ENCODE assay signal across 20 cellular contexts in genomic region chr11:134598368-134598767, GRCh38.
DNase-seq lines count a peak whose midpoint lies in the region; TF ChIP-seq lines count a peak whose summit lies in the region.
"Had no signal": no experiment of that assay in that cellular context is flagged by ENCODE, and none has a peak within 500 bp of the region (broad histone marks: within the 10 kb centered on the region; RNA-seq: fewer than 3 reads in every experiment).

No MANE protein-coding gene starts in this region.

- intact Hi-C loops in colonic mucosa (cut with DNase I) = no loop called here

- H3K4me3 ChIP-seq in colonic mucosa (no peak overlapping the region), Karpas-422 (ENCODE audit: low read length) (no peak overlapping the region)
- H3K4me3 ChIP-seq: GM23248, HAP-1, K562, PC-9 had no signal

- no peaks in the 10 kb centered on the region for H3K79me2 ChIP-seq in H9 (ENCODE audit: insufficient read depth, low read length)
- H3K79me2 ChIP-seq in Karpas-422 (ENCODE audit: low read length) = no peaks in the 10 kb centered on the region

- no peaks in the 10 kb centered on the region for H3K27me3 ChIP-seq in H9 (ENCODE audit: insufficient read depth, low read length)
- H3K27me3 ChIP-seq in colonic mucosa = no peaks in the 10 kb centered on the region
- no peaks in the 10 kb centered on the region for H3K27me3 ChIP-seq in Karpas-422 (ENCODE audit: low read length)

- H3K23me2 ChIP-seq in H9 (ENCODE audit: insufficient read length, low read depth, low read length, poor library complexity, severe bottlenecking) = no peaks in the 10 kb centered on the region

- H3K4me1 Mint-ChIP-seq in H9 = peaks cover 3% of the 10 kb centered on the region in 2 experiments

- H2BK20ac ChIP-seq in H9 (ENCODE audit: low read depth, low read length, poor library complexity, severe bottlenecking) = no peak overlapping the region

- H3K14ac ChIP-seq in H9 (ENCODE audit: insufficient read depth, low read length) = no peak overlapping the region

- H3K9me3 ChIP-seq in H9 (ENCODE audit: control insufficient read depth, low read depth, low read length) (no peaks in the 10 kb centered on the region), colonic mucosa (no peaks in the 10 kb centered on the region), Karpas-422 (ENCODE audit: low read length) (no peaks in the 10 kb centered on the region)
- H3K9me3 ChIP-seq: HAP-1 had no signal

- no peak overlapping the region for H2BK12ac ChIP-seq in H9 (ENCODE audit: insufficient read length, low read depth, low read length)

- no peak overlapping the region for H3K23ac ChIP-seq in H9 (ENCODE audit: insufficient read length, low read depth, low read length)

- no peaks in the 10 kb centered on the region; a peak in 1 of 7 replicates for H3K36me3 Mint-ChIP-seq in H9 (ENCODE audit: insufficient read depth in 1 of 3, low read depth in 3 of 3)

- no peak overlapping the region for H3T11ph ChIP-seq in H9 (ENCODE audit: low read length)

- H3K4me1 ChIP-seq in H9 (ENCODE audit: insufficient read depth, low read length) (no peaks in the 10 kb centered on the region), colonic mucosa (no peaks in the 10 kb centered on the region), Karpas-422 (ENCODE audit: low read length) (no peaks in the 10 kb centered on the region)
- H3K4me1 ChIP-seq: HAP-1 had no signal

- no peak overlapping the region for H3K18ac ChIP-seq in H9 (ENCODE audit: insufficient read length, low read depth, low read length)

- H3K27ac ChIP-seq in H9 (ENCODE audit: insufficient read length, low read depth, low read length) = no peak overlapping the region
- no peak overlapping the region for H3K27ac ChIP-seq in colonic mucosa
- no peak overlapping the region for H3K27ac ChIP-seq in Karpas-422 (ENCODE audit: low read length)
- H3K27ac ChIP-seq: GM23248, PC-9 had no signal

- no peak overlapping the region for H4K91ac ChIP-seq in H9 (ENCODE audit: insufficient read length, low read depth, low read length)

- H2AFZ ChIP-seq in H9 (ENCODE audit: low read length) = no peak overlapping the region
- no peak overlapping the region for H2AFZ ChIP-seq in Karpas-422 (ENCODE audit: low read length)
- H2AFZ ChIP-seq: GM23248, PC-9 had no signal

- no peak overlapping the region for H4K5ac ChIP-seq in H9 (ENCODE audit: insufficient read length, low read depth, low read length)

- no peak overlapping the region for H3K56ac ChIP-seq in H9 (ENCODE audit: insufficient read length, low read depth, low read length)

- no peaks in the 10 kb centered on the region for H3K9me3 Mint-ChIP-seq in H9

- H2BK5ac ChIP-seq in H9 (ENCODE audit: insufficient read length, low read length) = no peak overlapping the region

- H4K8ac ChIP-seq in H9 (replicated peaks; ENCODE audit: insufficient read length, low read depth, low read length) = no peak overlapping the region

- peaks cover 3% of the 10 kb centered on the region; the same call in 1 of the 2 replicates for H3K27me3 Mint-ChIP-seq in H9 (ENCODE audit: low read depth)

- H3K4me2 ChIP-seq in H9 (ENCODE audit: insufficient read depth, insufficient read length, low read length) (no peak overlapping the region), Karpas-422 (ENCODE audit: low read depth, low read length, poor library complexity, severe bottlenecking) (no peak overlapping the region)
- H3K4me2 ChIP-seq: PC-9 had no signal

- H3K27ac Mint-ChIP-seq in H9 = no peak overlapping the region
- H3K27ac Mint-ChIP-seq: HFFc6 had no signal

- no peak overlapping the region for H3K4ac ChIP-seq in H9 (ENCODE audit: low read depth, low read length)

- H3K9me2 ChIP-seq in Karpas-422 (replicated peaks; ENCODE audit: insufficient read depth, low read length) = no peaks in the 10 kb centered on the region

- H3K79me1 ChIP-seq in H9 (ENCODE audit: insufficient read depth, low read depth, low read length, poor library complexity, severe bottlenecking) = no peaks in the 10 kb centered on the region

- H4K20me1 ChIP-seq in H9 (ENCODE audit: control insufficient read depth, insufficient read depth, insufficient read length) (no peaks in the 10 kb centered on the region), Karpas-422 (ENCODE audit: insufficient read depth, low read depth, low read length) (no peaks in the 10 kb centered on the region)

- H3K9ac ChIP-seq in H9 (ENCODE audit: extremely low read depth, insufficient read length, low read length) = no peak overlapping the region
- H3K9ac ChIP-seq in colonic mucosa (ENCODE audit: low read depth in 2 of 2, low read length in 2 of 2) = no peak overlapping the region
- H3K9ac ChIP-seq in Karpas-422 (ENCODE audit: low read length) = no peak overlapping the region
- H3K9ac ChIP-seq: GM23248 had no signal

- H2AK5ac ChIP-seq in H9 (ENCODE audit: insufficient read length, low read length) = no peak overlapping the region

- H2BK15ac ChIP-seq in H9 (ENCODE audit: low read depth, low read length) = no peak overlapping the region

- no peak overlapping the region for H2BK120ac ChIP-seq in H9 (ENCODE audit: low read depth, low read length, poor library complexity, severe bottlenecking)

- DNase-seq in activated CD8-positive, alpha-beta memory T cell treated with anti-CD3 and anti-CD28 coated beads for 24 hours = peak; percentile 37
- DNase-seq in activated CD8-positive, alpha-beta memory T cell treated with anti-CD3 and anti-CD28 coated beads, Interleukin-2, amount 50 U/mL, for 4 hours = no peak
- DNase-seq in H9 (peak; percentile 2), colonic mucosa (peak; percentile 10), mesenteric fat pad (ENCODE audit: low spot score) (peak; percentile 47), Karpas-422 (no peak), COR-L47 (lab: John Stamatoyannopoulos, UW) (no peak)
- DNase-seq in stimulated activated naive CD4-positive, alpha-beta T cell (lab: John Stamatoyannopoulos, UW) = no peak
- DNase-seq: GM23248, HFFc6, NCI-H1048, NCI-H1417, NCI-H1694, NCI-H2029 treated with DMSO at 0.1 percent for 48 hours, NCI-H526 treated with DMSO at 0.1 percent for 48 hours, PC-9, RPMI8226, SHP77 treated with DMSO at 0.1 percent for 48 hours had no signal

- no peak for TF ChIP-seq CTCF in H9 (conservative IDR thresholded peaks at IDR 0.05)
- no peak for TF ChIP-seq CTCF in colonic mucosa (IDR thresholded peaks at IDR 0.05)

- no peaks in the 10 kb centered on the region for H3K36me3 ChIP-seq in colonic mucosa
- H3K36me3 ChIP-seq in Karpas-422 (ENCODE audit: insufficient read depth, low read length) = no peaks in the 10 kb centered on the region
- H3K36me3 ChIP-seq: HAP-1 had no signal

- WGBS in H9 (ENCODE audit: extremely low coverage, insufficient read length, low lambda C conversion rate) = no CpG with 5 or more reads among the region's 5 CpGs

- H3K4me3 Mint-ChIP-seq in H9 = no peak overlapping the region
- H3K4me3 Mint-ChIP-seq: HFFc6 had no signal

Comparison
In these comparisons a context has a peak if more than half of its experiments do, and no peak if none do; other contexts are left out.
1. DNase-seq: peak in activated CD8-positive, alpha-beta memory T cell treated with anti-CD3 and anti-CD28 coated beads for 24 hours (single experiment), H9 (single experiment), colonic mucosa (single experiment) and mesenteric fat pad (single experiment); none in activated CD8-positive, alpha-beta memory T cell treated with anti-CD3 and anti-CD28 coated beads, Interleukin-2, amount 50 U/mL, for 4 hours (single experiment), Karpas-422 (single experiment), stimulated activated naive CD4-positive, alpha-beta T cell (0 of 6) and COR-L47 (single experiment).